8 cellular contexts compared by ENCODE assay signal in the genomic region with DNA sequence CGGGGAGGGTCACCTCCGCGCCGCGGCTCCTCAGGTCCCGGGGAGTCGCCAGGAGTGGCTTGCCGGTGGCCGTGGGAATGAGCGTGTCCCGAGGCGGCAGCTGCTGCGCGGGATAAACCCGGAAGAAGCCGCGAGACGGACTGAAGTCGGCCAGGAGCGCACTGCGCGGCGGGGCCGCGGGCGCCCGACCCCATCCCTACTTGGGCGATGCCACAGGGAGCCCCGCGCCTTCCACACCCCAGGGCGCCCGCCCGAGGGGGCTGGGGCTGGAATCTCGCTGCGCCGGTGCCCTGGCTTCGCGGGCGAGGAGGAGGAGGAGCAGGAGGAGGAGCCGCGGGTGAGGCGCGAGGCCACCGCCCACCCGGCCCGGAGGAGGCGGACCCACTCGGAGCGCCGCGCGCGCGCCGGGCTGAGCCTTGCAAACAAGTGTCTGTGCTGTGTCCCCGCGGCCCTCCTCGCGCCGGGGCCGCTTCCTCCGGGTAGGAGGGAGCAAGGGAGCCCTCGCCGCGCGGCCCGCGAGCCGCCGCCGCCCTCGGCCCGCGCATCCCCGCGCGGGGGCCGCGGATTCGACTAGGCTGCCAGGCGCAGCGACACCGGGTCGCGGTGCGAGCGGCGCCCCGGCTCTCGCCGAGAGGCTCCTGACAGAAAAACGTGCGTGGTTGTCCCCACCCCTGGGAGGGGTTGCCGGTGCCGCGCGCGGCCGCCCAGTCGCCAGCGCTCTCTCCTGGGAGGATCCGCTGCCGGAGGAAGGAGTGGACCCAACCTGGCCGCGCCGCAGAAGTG. TPM values are rescaled to one million over a fixed set of nuclear protein-coding genes. Genes with fewer than 3 reads are reported as not detected.
DNase-seq lines count a peak whose midpoint lies in the region; ATAC-seq and TF ChIP-seq lines count a peak whose summit lies in the region.

A gene (plus strand): TSS at position 412 of the 783 bp plus-strand sequence.

- in situ Hi-C loops in GM18951 (cut with MboI; ENCODE audit: low sequenced_read_pairs, unreplicated experiment): no loop called here

- H3K27ac ChIP-seq in coronary artery: peak within 1 kb of the TSS; percentile 94 to 96

- peak; percentile 83 for TF ChIP-seq POLR2A in GM18951 (IDR thresholded peaks at IDR 0.05; ENCODE audit: extremely low read depth, insufficient read depth, insufficient read length)

- H3K27me3 Mint-ChIP-seq in activated CD4-positive, alpha-beta T cell treated with anti-CD3 and anti-CD28 coated beads, Interleukin-2, amount 10 ng/mL, durations not matched to agents 24 days and 14 days: peaks cover 10% of the 10 kb centered on the region

- peak; percentile 75 for ATAC-seq in HG03159 (IDR thresholded peaks at IDR 0.05; ENCODE audit: unreplicated experiment)

- H3K36me3 Mint-ChIP-seq in activated CD4-positive, alpha-beta T cell treated with anti-CD3 and anti-CD28 coated beads, Interleukin-2, amount 10 ng/mL, durations not matched to agents 24 days and 14 days (ENCODE audit: low read depth): peaks cover 14% of the 10 kb centered on the region

- H3K4me3 ChIP-seq in AG10803 (ENCODE audit: low read length) (peak within 1 kb of the TSS; percentile 87), coronary artery (peak within 1 kb of the TSS; percentile 87)

- H3K4me3 Mint-ChIP-seq in activated CD4-positive, alpha-beta T cell treated with anti-CD3 and anti-CD28 coated beads, Interleukin-2, amount 10 ng/mL, durations not matched to agents 24 days and 14 days: peak within 1 kb of the TSS; percentile 91

- DNase-seq in AG10803 (ENCODE audit: low read depth) (peak; percentile 84), NCI-H510A (lab: John Stamatoyannopoulos, UW) (peak; percentile 65), coronary artery (ENCODE audit: low spot score) (peak; percentile 93), left kidney (ENCODE audit: low read depth, low spot score) (peak; percentile 95)
- DNase-seq in activated CD4-positive, alpha-beta T cell treated with anti-CD3 and anti-CD28 coated beads, Interleukin-2, amount 10 ng/mL, durations not matched to agents 24 days and 14 days: peak; percentile 98
- peak; percentile 86 for DNase-seq in stimulated activated CD4-positive, alpha-beta T cell treated with anti-CD3 and anti-CD28 coated beads, Interleukin-1b, Interleukin-23, amount 100 ng/mL, for 48 hours

- H3K9me3 Mint-ChIP-seq in activated CD4-positive, alpha-beta T cell treated with anti-CD3 and anti-CD28 coated beads, Interleukin-2, amount 10 ng/mL, durations not matched to agents 24 days and 14 days: no peaks in the 10 kb centered on the region

- TF ChIP-seq CTCF in AG10803 (conservative IDR thresholded peaks at IDR 0.05; ENCODE audit: low read length): no peak
- no peak for TF ChIP-seq CTCF in coronary artery (IDR thresholded peaks at IDR 0.05)

- H3K27ac Mint-ChIP-seq in activated CD4-positive, alpha-beta T cell treated with anti-CD3 and anti-CD28 coated beads, Interleukin-2, amount 10 ng/mL, durations not matched to agents 24 days and 14 days: peak within 1 kb of the TSS; percentile 86

- H3K4me1 Mint-ChIP-seq in activated CD4-positive, alpha-beta T cell treated with anti-CD3 and anti-CD28 coated beads, Interleukin-2, amount 10 ng/mL, durations not matched to agents 24 days and 14 days: peaks cover 36% of the 10 kb centered on the region

- intact Hi-C loops in activated CD4-positive, alpha-beta T cell treated with anti-CD3 and anti-CD28 coated beads, Interleukin-2, amount 10 ng/mL, durations not matched to agents 24 days and 14 days (cut with micrococcal nuclease): loop anchor here (1.0 to 5.0 kb wide), 8 partner anchors 11 to 604 kb away; a partner anchor contains a TSS

RNA-seq across cellular contexts. Expression of the gene that starts here (rescaled TPM):
- total RNA-seq in activated CD4-positive, alpha-beta T cell treated with anti-CD3 and anti-CD28 coated beads, Interleukin-2, amount 10 ng/mL, durations not matched to agents 24 days and 14 days: 13.2 and 14.1 TPM in 2 replicates

Comparison
In these comparisons a context has a peak if more than half of its experiments do, and no peak if none do; other contexts are left out.
1. Peak in every context shown above with its lines: DNase-seq, ATAC-seq, H3K4me3 ChIP-seq and H3K27ac ChIP-seq.